ENCODE assay signal across 1 cellular context in the genomic region with DNA sequence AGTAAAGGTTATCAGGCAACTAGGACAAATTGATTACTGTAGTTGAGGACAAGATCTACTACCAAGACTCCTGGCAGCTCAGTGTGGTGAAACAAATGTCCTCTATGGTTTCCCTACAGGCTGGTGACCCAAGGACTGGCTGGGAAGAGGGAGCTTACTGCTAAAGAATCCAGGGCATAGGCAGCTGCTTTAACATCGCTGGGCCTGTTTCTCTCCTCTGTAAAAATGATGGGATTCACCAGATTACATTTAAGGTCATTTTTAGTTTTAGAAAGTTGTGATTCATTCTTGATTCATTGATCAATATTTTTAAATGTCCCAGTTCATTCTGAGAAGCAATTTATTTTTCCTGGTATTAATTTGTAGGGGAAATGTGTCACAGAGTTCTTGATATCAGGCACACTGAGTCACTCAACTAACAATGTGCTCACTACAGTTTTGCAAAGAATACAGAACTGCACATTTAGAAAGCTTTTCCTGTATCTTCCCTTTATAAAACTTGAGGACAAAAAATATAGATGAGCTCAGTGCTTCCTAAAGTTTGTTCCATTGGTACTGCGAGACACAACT.
A peak's percentile ranks its signal among the peaks of the same experiment; 100 is the strongest.
TF ChIP-seq lines count a peak whose summit lies in the region.

No MANE protein-coding gene starts in this region.

TF ChIP-seq in endothelial cell of umbilical vein, 7 proteins besides CTCF, POLR2A, EP300 and RAD21:
- TF ChIP-seq EZH2 (IDR thresholded peaks at IDR 0.05; ENCODE audit: borderline replicate concordance, low read depth, low read length, severe bottlenecking) (no peak), MYC (IDR thresholded peaks at IDR 0.05; ENCODE audit: low read depth, low read length) (no peak), POLR2AphosphoS5 (IDR thresholded peaks at IDR 0.05; ENCODE audit: insufficient read depth, low read depth, low read length) (peak; percentile 35), GATA2 (IDR thresholded peaks at IDR 0.05; ENCODE audit: insufficient read depth, insufficient read length, low read depth, low read length) (peak; percentile 54), FOS (IDR thresholded peaks at IDR 0.05; ENCODE audit: borderline replicate concordance, insufficient read depth, low read length) (peak; percentile 96), JUN (IDR thresholded peaks at IDR 0.05; ENCODE audit: borderline replicate concordance, insufficient read depth, insufficient read length, low read depth) (peak; percentile 78)
- TF ChIP-seq, protein P1, sequence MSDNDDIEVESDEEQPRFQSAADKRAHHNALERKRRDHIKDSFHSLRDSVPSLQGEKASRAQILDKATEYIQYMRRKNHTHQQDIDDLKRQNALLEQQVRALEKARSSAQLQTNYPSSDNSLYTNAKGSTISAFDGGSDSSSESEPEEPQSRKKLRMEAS (IDR thresholded peaks at IDR 0.05; ENCODE audit: insufficient read depth, insufficient read length), result no peak
